In the genomic region with DNA sequence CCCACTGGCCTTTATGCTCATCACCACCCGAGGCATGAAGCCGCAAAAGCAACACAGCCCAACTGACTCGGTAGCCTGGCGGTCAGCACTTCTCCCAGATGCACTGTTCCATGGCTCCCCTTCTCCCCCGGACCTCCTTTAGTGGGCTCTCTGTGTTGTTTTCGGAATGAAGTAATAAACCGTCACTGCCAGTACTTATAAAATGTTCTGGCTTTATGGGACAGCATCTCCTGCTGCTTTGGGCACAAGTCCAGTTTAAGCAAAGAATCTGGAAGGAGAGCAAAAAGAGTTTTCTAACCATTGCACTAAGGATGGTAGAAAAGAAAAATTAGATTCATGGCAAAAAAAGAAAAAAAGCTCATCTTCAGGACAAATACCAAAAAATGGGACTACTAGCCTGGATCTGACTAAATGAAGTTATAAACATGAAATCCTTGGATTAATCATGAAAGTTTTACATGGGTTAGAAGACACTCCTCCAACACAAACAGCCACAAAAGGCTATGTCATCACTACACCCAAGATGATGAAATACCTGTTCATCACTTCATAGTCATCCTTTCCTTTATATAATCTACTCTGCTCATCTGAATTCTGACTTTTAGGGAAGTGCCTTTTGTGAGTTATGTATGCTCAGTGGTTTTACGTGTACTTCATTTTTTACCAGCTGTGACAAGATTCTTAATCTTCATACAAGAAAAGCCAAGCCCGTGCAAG, we compare ENCODE assay signal across 11 cellular contexts.
DNase-seq lines count a peak whose midpoint lies in the region; ATAC-seq and TF ChIP-seq lines count a peak whose summit lies in the region.
"Had no signal": no experiment of that assay in that cellular context is flagged by ENCODE, and none has a peak within 500 bp of the region (broad histone marks: within the 10 kb centered on the region; RNA-seq: fewer than 3 reads in every experiment).

No MANE protein-coding gene starts in this region.

- H3F3A ChIP-seq in MM.1S (ENCODE audit: insufficient read depth, low read length): no peaks in the 10 kb centered on the region

- H2AFZ ChIP-seq in MM.1S (ENCODE audit: low read length): no peak overlapping the region

- H3K4me3 ChIP-seq in AG10803 (ENCODE audit: low read length) (no peak overlapping the region), lower lobe of right lung (no peak overlapping the region), ascending aorta (peak overlapping the region in 1 of 2 donors; percentile 8), MM.1S (ENCODE audit: low read length) (no peak overlapping the region), spleen (no peak overlapping the region)
- H3K4me3 ChIP-seq: upper lobe of left lung had no signal

- no peak overlapping the region for H3K4me2 ChIP-seq in MM.1S (ENCODE audit: low read depth, low read length)

- no peak overlapping the region for H3K9ac ChIP-seq in MM.1S (ENCODE audit: low read length)

- DNase-seq in AG10803 (ENCODE audit: low read depth) (peak; percentile 21), KG1 (lab: John Stamatoyannopoulos, UW) (peak; percentile 27), astrocyte of the hippocampus (ENCODE audit: low read depth, low spot score) (peak; percentile 57), lower lobe of right lung (no peak), ascending aorta (ENCODE audit: low spot score in 2 of 2) (no peak), MM.1S (no peak), spleen (no peak)
- no peak for DNase-seq in effector CD8-positive, alpha-beta T cell (lab: John Stamatoyannopoulos, UW)
- DNase-seq: activated CD4-positive, alpha-beta T cell treated with anti-CD3 and anti-CD28 coated beads, Interleukin-2, amount 10 ng/mL, durations not matched to agents 24 days and 14 days; DMS53; upper lobe of left lung had no signal

- ATAC-seq in lower lobe of right lung: peak; percentile 11 to 54

- H3K9me3 ChIP-seq in lower lobe of right lung (no peaks in the 10 kb centered on the region), ascending aorta (no peaks in the 10 kb centered on the region), MM.1S (replicated peaks; ENCODE audit: insufficient read depth, low read length) (no peaks in the 10 kb centered on the region), spleen (no peaks in the 10 kb centered on the region)
- H3K9me3 ChIP-seq: upper lobe of left lung had no signal

- H3K36me3 ChIP-seq in lower lobe of right lung (no peaks in the 10 kb centered on the region), ascending aorta (no peaks in the 10 kb centered on the region), MM.1S (replicated peaks; ENCODE audit: insufficient read depth, low read length) (no peaks in the 10 kb centered on the region), spleen (no peaks in the 10 kb centered on the region)
- H3K36me3 ChIP-seq: upper lobe of left lung had no signal

- WGBS in spleen, 5 donors: 69 to 78% (median 75%) methylated on average over 9 of the region's 9 CpGs

- peaks cover 27% of the 10 kb centered on the region for H3K4me1 ChIP-seq in lower lobe of right lung
- H3K4me1 ChIP-seq in ascending aorta: peaks cover 0 to 10% of the 10 kb centered on the region in 2 donors
- H3K4me1 ChIP-seq in MM.1S (ENCODE audit: low read length): no peaks in the 10 kb centered on the region
- H3K4me1 ChIP-seq in spleen: peaks cover 0 to 17% (median 2%) of the 10 kb centered on the region in 6 donors

- H3K27ac ChIP-seq in lower lobe of right lung (no peak overlapping the region), ascending aorta (no peak overlapping the region), MM.1S (ENCODE audit: low read length) (no peak overlapping the region), spleen (no peak overlapping the region)
- H3K27ac ChIP-seq: upper lobe of left lung had no signal

- no peak for TF ChIP-seq POLR2A in spleen (IDR thresholded peaks at IDR 0.05)

- H4K20me1 ChIP-seq in MM.1S (ENCODE audit: insufficient read depth, low read length): no peaks in the 10 kb centered on the region

- no peaks in the 10 kb centered on the region for H3K27me3 ChIP-seq in lower lobe of right lung (ENCODE audit: low read depth)
- H3K27me3 ChIP-seq in ascending aorta: no peaks in the 10 kb centered on the region
- no peaks in the 10 kb centered on the region for H3K27me3 ChIP-seq in MM.1S (replicated peaks; ENCODE audit: insufficient read depth, low read length)
- H3K27me3 ChIP-seq in spleen (replicated peaks in 1 of 7): no peaks in the 10 kb centered on the region
- H3K27me3 ChIP-seq: upper lobe of left lung had no signal

- TF ChIP-seq CTCF in AG10803 (conservative IDR thresholded peaks at IDR 0.05; ENCODE audit: low read length) (no peak), lower lobe of right lung (IDR thresholded peaks at IDR 0.05) (no peak), ascending aorta (IDR thresholded peaks at IDR 0.05) (no peak), MM.1S (IDR thresholded peaks at IDR 0.05; ENCODE audit: low read length) (no peak), spleen (IDR thresholded peaks at IDR 0.05 in 8 of 11, conservative IDR thresholded peaks at IDR 0.05 in 3 of 11) (no peak)

- no peaks in the 10 kb centered on the region for H3K79me2 ChIP-seq in MM.1S (ENCODE audit: low read length)

- intact Hi-C loops in lower lobe of right lung (cut with DNase I): no loop called here
- intact Hi-C loops in ascending aorta (cut with DNase I): no loop called here
- intact Hi-C loops in spleen (cut with DNase I; ENCODE audit: low total_unique reads): no loop called here

- no peaks in the 10 kb centered on the region for H3K9me2 ChIP-seq in MM.1S (replicated peaks; ENCODE audit: insufficient read depth, low read length)

Comparison
In these comparisons a context has a peak if more than half of its experiments do, and no peak if none do; other contexts are left out.
1. DNase-seq: peak in AG10803 (single experiment), KG1 (single experiment) and astrocyte of the hippocampus (single experiment); none in lower lobe of right lung (single experiment), effector CD8-positive, alpha-beta T cell (single experiment), ascending aorta (0 of 2), MM.1S (single experiment) and spleen (single experiment).